In genomic region chr15:66851226-66852063, GRCh38 we compare ENCODE assay signal across 8 cellular contexts.
DNase-seq lines count a peak whose midpoint lies in the region; ATAC-seq and TF ChIP-seq lines count a peak whose summit lies in the region.

No MANE protein-coding gene starts in this region.

- H3K4me3 ChIP-seq in fibroblast of pulmonary artery (replicated peaks; ENCODE audit: low read depth, low read length), result no peak overlapping the region

- peaks cover 20% of the 10 kb centered on the region for H3K27me3 Mint-ChIP-seq in neural crest cell (ENCODE audit: low read depth)

- no peaks in the 10 kb centered on the region for H3K9me3 Mint-ChIP-seq in neural crest cell

- TF ChIP-seq CTCF in fibroblast of pulmonary artery (IDR thresholded peaks at IDR 0.05; ENCODE audit: low read length, missing control alignments) (peak; percentile 84), neural crest cell (conservative IDR thresholded peaks at IDR 0.05) (peak; percentile 95)

- TF ChIP-seq RAD21 in Ishikawa (IDR thresholded peaks at IDR 0.05; ENCODE audit: low read depth), result peak; percentile 82

- DNase-seq in NCI-H2081 (lab: John Stamatoyannopoulos, UW) (peak; percentile 60 to 61), NCI-H2081 treated with DMSO at 0.1 percent for 48 hours (lab: John Stamatoyannopoulos, UW) (no peak), RPMI7951 (ENCODE audit: low read depth) (peak; percentile 77), activated T-helper 1 cell treated with Interleukin-2 at 50 U/mL for 16 hours (ENCODE audit: low read depth) (peak; percentile 46), fibroblast of pulmonary artery (ENCODE audit: low read depth) (peak; percentile 86), neural crest cell (ENCODE audit: low read depth, low spot score) (peak; percentile 88)
- peak; percentile 83 for DNase-seq in stimulated activated naive CD8-positive, alpha-beta T cell treated with anti-CD3 and anti-CD28 coated beads, Interleukin-15, Interleukin-2, amounts not matched to agents 100 U/mL and 50 U/mL, for 24 hours

- peak overlapping the region; percentile 50 for H3K27ac Mint-ChIP-seq in neural crest cell (ENCODE audit: unreplicated experiment)

- no peak overlapping the region for H3K4me3 Mint-ChIP-seq in neural crest cell

- peak; percentile 94 for ATAC-seq in stimulated activated naive CD8-positive, alpha-beta T cell treated with anti-CD3 and anti-CD28 coated beads, Interleukin-15, Interleukin-2, amounts not matched to agents 100 U/mL and 50 U/mL, for 24 hours

- H3K36me3 Mint-ChIP-seq in neural crest cell (ENCODE audit: low read depth), result no peaks in the 10 kb centered on the region

- TF ChIP-seq EP300 in Ishikawa (IDR thresholded peaks at IDR 0.05; ENCODE audit: borderline replicate concordance), result no peak

- H3K4me1 Mint-ChIP-seq in neural crest cell, result peaks cover 18% of the 10 kb centered on the region

TF ChIP-seq in Ishikawa, 13 proteins besides CTCF, POLR2A, EP300 and RAD21:
- TF ChIP-seq TCF12 (IDR thresholded peaks at IDR 0.05; ENCODE audit: low read depth) (no peak), NFIC (IDR thresholded peaks at IDR 0.05) (no peak), TEAD4 (IDR thresholded peaks at IDR 0.05) (0 out of 2 replicates have a peak, but pooled peaks have one; percentile 6), MAX (IDR thresholded peaks at IDR 0.05) (peak; percentile 56; the same call in 1 of the 2 replicates), YY1 (IDR thresholded peaks at IDR 0.05; ENCODE audit: low read depth) (peak; percentile 83)
